In the genomic region with DNA sequence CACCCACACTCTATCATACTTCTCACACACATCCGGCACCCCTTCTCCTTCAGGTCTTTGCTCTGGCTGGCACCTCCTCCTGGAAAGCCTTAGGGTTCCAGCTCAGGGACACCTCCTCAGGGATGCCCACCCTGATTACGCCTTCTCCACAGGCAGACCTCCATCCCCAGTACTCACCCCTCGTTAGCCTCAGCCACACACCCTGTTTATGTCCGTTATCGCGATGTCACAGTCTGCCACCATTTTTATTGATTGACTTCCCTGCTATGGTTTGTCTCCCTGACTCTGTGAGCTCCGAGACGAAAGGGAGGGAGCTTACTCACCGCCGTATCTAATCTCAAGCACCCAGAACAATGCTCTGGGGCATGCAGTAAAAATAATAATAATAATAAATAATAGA, we compare ENCODE assay signal across 28 cellular contexts.
"Had no signal": no experiment of that assay in that cellular context is flagged by ENCODE, and none has a peak within 500 bp of the region (broad histone marks: within the 10 kb centered on the region; RNA-seq: fewer than 3 reads in every experiment).

No MANE protein-coding gene starts in this region.

- H3K27ac Mint-ChIP-seq: immature natural killer cell; naive thymus-derived CD8-positive, alpha-beta T cell; nephron; progenitor cell of endocrine pancreas; stimulated activated naive B cell treated with anti-CD40 and anti-IgM and Interleukin-4, amounts not matched to agents 10 μg/mL and 1 μg/mL and 100 μg/mL, for 72 hours had no signal

- H3K27me3 ChIP-seq: ovary, right atrium auricular region, right lobe of liver had no signal

- DNase-seq: hypothalamus; immature natural killer cell; kidney; left colon; left lung; lower lobe of right lung; mammary epithelial cell; mesenchymal stem cell; naive thymus-derived CD8-positive, alpha-beta T cell; ovary; right lobe of liver; stimulated activated CD4-positive, alpha-beta T cell treated with anti-CD3 and anti-CD28 coated beads, Interleukin-12 subunit alpha, Interleukin-12 subunit beta, amount 100 ng/mL, for 4 hours; stimulated activated CD4-positive, alpha-beta T cell treated with anti-CD3 and anti-CD28 coated beads, Interleukin-15, amount 100 ng/mL, for 24 hours; stimulated activated CD4-positive, alpha-beta T cell treated with anti-CD3 and anti-CD28 coated beads, Interleukin-2, amount 100 ng/mL, for 24 hours; stimulated activated CD4-positive, alpha-beta T cell treated with anti-CD3 and anti-CD28 coated beads, Interleukin-4, amount 100 ng/mL, for 1 hour; stimulated activated naive B cell treated with anti-CD40 and anti-IgM and Interleukin-4, amounts not matched to agents 10 μg/mL and 1 μg/mL and 100 μg/mL, for 72 hours; stimulated activated naive CD8-positive, alpha-beta T cell treated with anti-CD3 and anti-CD28 coated beads, Interleukin-15, Interleukin-2, amounts not matched to agents 100 U/mL and 50 U/mL, for 24 hours; stomach; tibial artery; trophoblast cell; upper lobe of right lung had no signal

- H3K4me1 Mint-ChIP-seq: immature natural killer cell; naive thymus-derived CD8-positive, alpha-beta T cell; nephron; stimulated activated naive B cell treated with anti-CD40 and anti-IgM and Interleukin-4, amounts not matched to agents 10 μg/mL and 1 μg/mL and 100 μg/mL, for 72 hours had no signal

- H3K36me3 Mint-ChIP-seq: immature natural killer cell; naive thymus-derived CD8-positive, alpha-beta T cell; stimulated activated naive B cell treated with anti-CD40 and anti-IgM and Interleukin-4, amounts not matched to agents 10 μg/mL and 1 μg/mL and 100 μg/mL, for 72 hours had no signal

- H3K4me1 ChIP-seq: left lung, lower lobe of right lung, right atrium auricular region, right lobe of liver, stomach, suprapubic skin, tibial artery, upper lobe of right lung had no signal

- H3K4me3 ChIP-seq: left lung, lower lobe of right lung, ovary, right atrium auricular region, right lobe of liver, skin epidermis, stomach, suprapubic skin, thoracic aorta, tibial artery, upper lobe of right lung had no signal

- H3K36me3 ChIP-seq: left lung, lower lobe of right lung, ovary, right atrium auricular region, right lobe of liver, stomach, suprapubic skin, thoracic aorta, tibial artery, upper lobe of right lung had no signal

- H3K4me3 Mint-ChIP-seq: immature natural killer cell; naive thymus-derived CD8-positive, alpha-beta T cell; nephron; neural crest cell; stimulated activated naive B cell treated with anti-CD40 and anti-IgM and Interleukin-4, amounts not matched to agents 10 μg/mL and 1 μg/mL and 100 μg/mL, for 72 hours had no signal

- ATAC-seq: left colon; left lung; lower lobe of right lung; naive thymus-derived CD8-positive, alpha-beta T cell; right lobe of liver; stimulated activated naive B cell treated with anti-CD40 and anti-IgM and Interleukin-4, amounts not matched to agents 10 μg/mL and 1 μg/mL and 100 μg/mL, for 72 hours; stimulated activated naive CD8-positive, alpha-beta T cell treated with anti-CD3 and anti-CD28 coated beads, Interleukin-15, Interleukin-2, amounts not matched to agents 100 U/mL and 50 U/mL, for 24 hours; upper lobe of right lung had no signal

- H3K27ac ChIP-seq: left lung, lower lobe of right lung, ovary, right atrium auricular region, right lobe of liver, skin epidermis, stomach, suprapubic skin, thoracic aorta, tibial artery, upper lobe of right lung had no signal

- H3K9me3 ChIP-seq: left lung, lower lobe of right lung, ovary, right lobe of liver, suprapubic skin, thoracic aorta, tibial artery, upper lobe of right lung had no signal

- H3K9me3 Mint-ChIP-seq: immature natural killer cell, neural crest cell had no signal
